ENCODE assay signal across 1 cellular context in the genomic region with DNA sequence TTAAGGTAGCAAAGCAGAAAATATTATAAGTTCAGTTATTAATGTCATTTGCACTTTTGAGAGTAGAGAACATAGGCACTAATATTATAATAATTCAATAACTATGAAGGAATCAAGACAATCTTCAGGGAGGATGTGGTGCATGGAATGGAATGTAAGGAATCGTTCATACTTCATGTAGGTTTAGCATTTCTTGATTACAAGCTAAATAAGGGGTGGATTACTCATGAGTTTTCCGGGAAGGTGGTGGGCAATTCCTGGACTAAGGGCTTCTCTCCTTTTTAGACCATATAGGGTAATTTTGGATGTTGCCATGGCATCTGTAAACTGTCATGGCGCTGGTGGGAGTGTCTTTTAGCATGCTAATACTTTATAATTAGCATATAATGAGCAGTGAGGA.
TF ChIP-seq lines count a peak whose summit lies in the region.

No MANE protein-coding gene starts in this region.

TF ChIP-seq in HepG2, 621 proteins besides CTCF, POLR2A, EP300 and RAD21:
- no peak for TF ChIP-seq HNRNPUL1 (IDR thresholded peaks at IDR 0.05; ENCODE audit: low read depth, low read length)
- TF ChIP-seq, protein P1, sequence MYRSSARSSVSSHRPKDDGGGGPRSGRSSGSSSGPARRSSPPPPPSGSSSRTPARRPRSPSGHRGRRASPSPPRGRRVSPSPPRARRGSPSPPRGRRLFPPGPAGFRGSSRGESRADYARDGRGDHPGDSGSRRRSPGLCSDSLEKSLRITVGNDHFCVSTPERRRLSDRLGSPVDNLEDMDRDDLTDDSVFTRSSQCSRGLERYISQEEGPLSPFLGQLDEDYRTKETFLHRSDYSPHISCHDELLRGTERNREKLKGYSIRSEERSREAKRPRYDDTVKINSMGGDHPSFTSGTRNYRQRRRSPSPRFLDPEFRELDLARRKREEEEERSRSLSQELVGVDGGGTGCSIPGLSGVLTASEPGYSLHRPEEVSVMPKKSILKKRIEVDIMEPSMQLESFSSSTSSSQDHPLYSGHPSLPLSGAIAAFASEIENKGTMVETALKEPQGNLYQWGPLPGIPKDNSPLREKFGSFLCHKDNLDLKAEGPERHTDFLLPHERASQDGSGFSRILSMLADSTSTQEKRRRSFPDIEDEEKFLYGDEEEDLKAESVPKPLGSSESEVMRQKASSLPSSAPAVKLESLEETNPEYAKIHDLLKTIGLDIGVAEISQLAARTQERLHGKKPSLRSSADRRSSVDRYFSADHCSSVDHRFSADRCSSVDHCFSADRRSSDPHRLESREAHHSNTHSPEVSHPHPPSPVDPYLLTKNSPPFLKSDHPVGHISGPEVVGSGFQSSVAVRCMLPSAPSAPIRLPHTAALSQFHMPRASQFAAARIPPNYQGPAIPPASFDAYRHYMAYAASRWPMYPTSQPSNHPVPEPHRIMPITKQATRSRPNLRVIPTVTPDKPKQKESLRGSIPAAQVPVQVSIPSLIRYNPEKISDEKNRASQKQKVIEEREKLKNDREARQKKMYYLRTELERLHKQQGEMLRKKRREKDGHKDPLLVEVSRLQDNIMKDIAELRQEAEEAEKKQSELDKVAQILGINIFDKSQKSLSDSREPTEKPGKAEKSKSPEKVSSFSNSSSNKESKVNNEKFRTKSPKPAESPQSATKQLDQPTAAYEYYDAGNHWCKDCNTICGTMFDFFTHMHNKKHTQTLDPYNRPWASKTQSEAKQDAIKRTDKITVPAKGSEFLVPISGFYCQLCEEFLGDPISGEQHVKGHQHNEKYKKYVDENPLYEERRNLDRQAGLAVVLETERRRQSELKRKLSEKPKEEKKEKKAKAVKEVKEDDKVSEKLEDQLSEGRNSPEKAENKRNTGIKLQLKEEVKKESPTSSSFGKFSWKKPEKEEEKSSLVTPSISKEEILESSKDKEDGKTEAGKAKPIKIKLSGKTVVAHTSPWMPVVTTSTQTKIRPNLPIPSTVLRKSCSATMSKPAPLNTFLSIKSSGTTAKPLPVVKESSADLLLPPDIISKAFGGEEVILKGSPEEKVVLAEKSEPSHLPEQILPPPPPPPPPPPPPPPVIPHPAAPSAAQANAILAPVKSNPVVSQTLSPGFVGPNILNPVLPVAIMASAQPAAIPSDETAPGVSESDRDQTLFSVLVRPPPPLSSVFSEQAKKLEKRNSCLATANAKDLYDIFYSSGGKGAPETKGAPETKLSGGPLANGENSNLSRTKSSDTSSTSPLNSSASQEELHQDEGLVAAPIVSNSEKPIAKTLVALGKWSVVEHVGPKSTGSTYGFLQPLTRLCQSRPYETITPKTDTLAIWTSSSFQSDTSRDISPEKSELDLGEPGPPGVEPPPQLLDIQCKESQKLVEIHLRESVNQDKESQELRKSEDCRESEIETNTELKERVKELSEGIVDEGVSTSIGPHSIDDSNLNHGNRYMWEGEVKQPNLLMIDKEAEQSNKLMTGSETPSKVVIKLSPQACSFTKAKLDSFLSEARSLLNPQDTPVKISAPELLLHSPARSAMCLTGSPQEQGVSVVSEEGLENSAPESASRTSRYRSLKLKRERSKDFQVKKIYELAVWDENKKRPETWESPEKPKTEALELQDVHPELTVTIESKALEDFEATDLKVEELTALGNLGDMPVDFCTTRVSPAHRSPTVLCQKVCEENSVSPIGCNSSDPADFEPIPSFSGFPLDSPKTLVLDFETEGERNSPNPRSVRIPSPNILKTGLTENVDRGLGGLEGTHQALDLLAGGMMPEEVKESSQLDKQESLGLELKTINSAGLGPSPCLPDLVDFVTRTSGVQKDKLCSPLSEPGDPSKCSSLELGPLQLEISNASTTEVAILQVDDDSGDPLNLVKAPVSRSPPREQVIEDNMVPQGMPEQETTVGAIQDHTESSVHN (CRISPR knock-in tag; IDR thresholded peaks at IDR 0.05) = no peak
- TF ChIP-seq RNF2 (conservative IDR thresholded peaks at IDR 0.05; ENCODE audit: low read depth) = 0 out of 2 replicates have a peak, but pooled peaks have one; percentile 2
